In the genomic region with DNA sequence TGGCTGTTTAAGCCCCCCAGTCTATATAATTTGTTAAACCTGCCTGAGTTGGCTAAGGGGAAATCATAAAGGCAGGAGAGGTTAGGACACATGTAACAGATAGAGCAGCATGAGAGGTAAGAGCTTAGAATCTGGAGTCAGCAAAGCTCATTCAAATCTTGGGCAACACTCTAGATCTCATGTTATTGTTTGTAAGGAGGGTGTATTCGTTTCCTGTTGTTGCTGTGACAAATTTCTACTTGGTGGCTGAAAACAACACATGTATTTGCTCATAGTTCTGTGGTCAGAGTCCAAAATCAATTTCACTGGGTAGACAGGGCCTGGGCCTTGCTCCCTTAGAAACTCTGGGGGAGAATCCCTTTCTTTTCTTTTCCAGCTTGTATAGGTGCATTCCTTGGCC, we compare ENCODE assay signal across 12 cellular contexts. TPM values are rescaled to one million over a fixed set of nuclear protein-coding genes. Genes with fewer than 3 reads are reported as not detected.
DNase-seq lines count a peak whose midpoint lies in the region; ATAC-seq, FAIRE-seq and TF ChIP-seq lines count a peak whose summit lies in the region.
"Had no signal": no experiment of that assay in that cellular context is flagged by ENCODE, and none has a peak within 500 bp of the region (broad histone marks: within the 10 kb centered on the region; RNA-seq: fewer than 3 reads in every experiment).

No MANE protein-coding gene starts in this region.

- H3K4me3 Mint-ChIP-seq in activated naive CD4-positive, alpha-beta T cell treated with anti-CD3 and anti-CD28 coated beads, Interleukin-2, amount 10 ng/mL, durations not matched to agents 7 days and 5 days: no peak overlapping the region
- peak overlapping the region; percentile 6 for H3K4me3 Mint-ChIP-seq in T-helper 1 cell treated with Interleukin-12 subunit alpha and Interleukin-12 subunit beta and Interleukin-4 antibody, amounts not matched to agents 30 μg/mL and 1 μg/mL, for 36 hours
- peak overlapping the region in 3 of 5 donors; percentile 11 to 48 (median 27) for H3K4me3 Mint-ChIP-seq in immature natural killer cell

- TF ChIP-seq CTCF in suprapubic skin (IDR thresholded peaks at IDR 0.05) (no peak), D721Med (IDR thresholded peaks at IDR 0.05; ENCODE audit: insufficient read depth, missing control alignments) (no peak)

- H3K27me3 Mint-ChIP-seq in activated naive CD4-positive, alpha-beta T cell treated with anti-CD3 and anti-CD28 coated beads, Interleukin-2, amount 10 ng/mL, durations not matched to agents 7 days and 5 days: no peaks in the 10 kb centered on the region
- no peaks in the 10 kb centered on the region for H3K27me3 Mint-ChIP-seq in T-helper 1 cell treated with Interleukin-12 subunit alpha and Interleukin-12 subunit beta and Interleukin-4 antibody, amounts not matched to agents 30 μg/mL and 1 μg/mL, for 36 hours (ENCODE audit: low read depth)
- H3K27me3 Mint-ChIP-seq in immature natural killer cell (ENCODE audit: low read depth in 3 of 3): peaks cover 0 to 4% (median 4%) of the 10 kb centered on the region in 3 donors

- no peak overlapping the region for H3K4me3 ChIP-seq in suprapubic skin
- H3K4me3 ChIP-seq: cardiac muscle cell had no signal

- peaks cover 97% of the 10 kb centered on the region for H3K4me1 Mint-ChIP-seq in activated naive CD4-positive, alpha-beta T cell treated with anti-CD3 and anti-CD28 coated beads, Interleukin-2, amount 10 ng/mL, durations not matched to agents 7 days and 5 days
- peaks cover 68% of the 10 kb centered on the region for H3K4me1 Mint-ChIP-seq in T-helper 1 cell treated with Interleukin-12 subunit alpha and Interleukin-12 subunit beta and Interleukin-4 antibody, amounts not matched to agents 30 μg/mL and 1 μg/mL, for 36 hours (ENCODE audit: low read depth)
- peaks cover 28 to 49% of the 10 kb centered on the region in 2 donors for H3K4me1 Mint-ChIP-seq in immature natural killer cell

- H3K36me3 ChIP-seq in suprapubic skin: no peaks in the 10 kb centered on the region
- H3K36me3 ChIP-seq: cardiac muscle cell had no signal

- no peak for ATAC-seq in HG02884 (IDR thresholded peaks at IDR 0.05; ENCODE audit: unreplicated experiment)

- no peaks in the 10 kb centered on the region for H3K27me3 ChIP-seq in suprapubic skin
- H3K27me3 ChIP-seq: cardiac muscle cell had no signal

- CTCF ChIA-PET in activated naive CD4-positive, alpha-beta T cell treated with anti-CD3 and anti-CD28 coated beads, Interleukin-2, amount 10 ng/mL, durations not matched to agents 7 days and 5 days (lab: Charles Lee): interaction anchor here (0.6 kb wide), 1 partner anchor 22 kb away, joined by 3 read pairs; no protein-coding TSS in a partner anchor

- TF ChIP-seq POLR2A in suprapubic skin (IDR thresholded peaks at IDR 0.05) (no peak), erythroblast (IDR thresholded peaks at IDR 0.05; ENCODE audit: low read length) (no peak)

- H3K27ac ChIP-seq in suprapubic skin: peak overlapping the region; percentile 39
- H3K27ac ChIP-seq: cardiac muscle cell had no signal

- no peak for FAIRE-seq in D721Med (lab: Jason Lieb, UNC)

- peak; percentile 27 for DNase-seq in activated naive CD4-positive, alpha-beta T cell treated with anti-CD3 and anti-CD28 coated beads, Interleukin-2, amount 10 ng/mL, durations not matched to agents 7 days and 5 days
- DNase-seq in activated naive CD4-positive, alpha-beta T cell treated with anti-CD3 and anti-CD28 coated beads, Interleukin-2, amount 50 U/mL, for 16 hours: no peak
- DNase-seq in immature natural killer cell: peak in 1 of 3 donors; percentile 29
- DNase-seq in suprapubic skin (ENCODE audit: low spot score in 2 of 2): no peak
- no peak for DNase-seq in erythroblast (lab: John Stamatoyannopoulos, UW)
- DNase-seq in D721Med (ENCODE audit: insufficient read length, low spot score): no peak
- DNase-seq: ACHN; islet precursor cell; stimulated activated CD4-positive, alpha-beta T cell treated with anti-CD3 and anti-CD28 coated beads, Interleukin-1b, Interleukin-23, amount 100 ng/mL, for 48 hours had no signal

- peak overlapping the region; percentile 99 for H3K27ac Mint-ChIP-seq in activated naive CD4-positive, alpha-beta T cell treated with anti-CD3 and anti-CD28 coated beads, Interleukin-2, amount 10 ng/mL, durations not matched to agents 7 days and 5 days
- H3K27ac Mint-ChIP-seq in T-helper 1 cell treated with Interleukin-12 subunit alpha and Interleukin-12 subunit beta and Interleukin-4 antibody, amounts not matched to agents 30 μg/mL and 1 μg/mL, for 36 hours: peak overlapping the region; percentile 88
- peak overlapping the region; percentile 70 to 89 (median 80) for H3K27ac Mint-ChIP-seq in immature natural killer cell

- WGBS in suprapubic skin: 57% methylated on average over 1 of the region's 1 CpG

- H3K9me3 ChIP-seq in suprapubic skin: no peaks in the 10 kb centered on the region

- H3K36me3 Mint-ChIP-seq in activated naive CD4-positive, alpha-beta T cell treated with anti-CD3 and anti-CD28 coated beads, Interleukin-2, amount 10 ng/mL, durations not matched to agents 7 days and 5 days: peaks cover 71% of the 10 kb centered on the region
- H3K36me3 Mint-ChIP-seq in T-helper 1 cell treated with Interleukin-12 subunit alpha and Interleukin-12 subunit beta and Interleukin-4 antibody, amounts not matched to agents 30 μg/mL and 1 μg/mL, for 36 hours (ENCODE audit: low read depth): peaks cover 28% of the 10 kb centered on the region
- no peaks in the 10 kb centered on the region for H3K36me3 Mint-ChIP-seq in immature natural killer cell

- peaks cover 3% of the 10 kb centered on the region for H3K9me3 Mint-ChIP-seq in activated naive CD4-positive, alpha-beta T cell treated with anti-CD3 and anti-CD28 coated beads, Interleukin-2, amount 10 ng/mL, durations not matched to agents 7 days and 5 days
- no peaks in the 10 kb centered on the region for H3K9me3 Mint-ChIP-seq in T-helper 1 cell treated with Interleukin-12 subunit alpha and Interleukin-12 subunit beta and Interleukin-4 antibody, amounts not matched to agents 30 μg/mL and 1 μg/mL, for 36 hours
- no peaks in the 10 kb centered on the region for H3K9me3 Mint-ChIP-seq in immature natural killer cell

- H3K4me1 ChIP-seq in suprapubic skin: peaks cover 9% of the 10 kb centered on the region

- TF ChIP-seq EP300 in suprapubic skin (IDR thresholded peaks at IDR 0.05): no peak

RNA-seq across cellular contexts. Expression of a gene that starts 4.3 kb away (rescaled TPM):
- polyA plus RNA-seq in immature natural killer cell: 10 to 100 TPM in 2 of 3 donors, 1 to 10 TPM in 1; 3.2 to 26.3 (median 17.1) TPM
- total RNA-seq in suprapubic skin: 1 to 10 TPM in 1 of 4 donors, not detected in 3; 1.7 TPM
- total RNA-seq: cardiac muscle cell had no signal
- polyA plus RNA-seq: cardiac muscle cell had no signal
